Comparison of ENCODE assay signal across 8 cellular contexts in genomic region chr17:16214190-16215001, GRCh38. TPM values are rescaled to one million over a fixed set of nuclear protein-coding genes. Genes with fewer than 3 reads are reported as not detected.
DNase-seq lines count a peak whose midpoint lies in the region; ATAC-seq and TF ChIP-seq lines count a peak whose summit lies in the region.

No MANE protein-coding gene starts in this region.

- no peak for TF ChIP-seq RAD21 in Ishikawa (IDR thresholded peaks at IDR 0.05; ENCODE audit: low read depth)

- peaks cover 17 to 69% (median 59%) of the 10 kb centered on the region in 4 donors for H3K4me1 ChIP-seq in stomach

- DNase-seq in GM06990 (ENCODE audit: extremely low read depth, insufficient read length) = no peak
- DNase-seq in iris pigment epithelial cell (ENCODE audit: low read depth) = peak; percentile 42
- no peak for DNase-seq in stomach

- 2 to 6% (median 6%) methylated on average over 16 of the region's 16 CpGs for WGBS in adipose tissue, 3 donors
- 2 to 6% (median 3%) methylated on average over 16 of the region's 16 CpGs for WGBS in stomach, 5 donors

- H3K27me3 ChIP-seq in GM06990 (replicated peaks; ENCODE audit: control insufficient read depth, insufficient read depth, low read length) (no peaks in the 10 kb centered on the region), stomach (no peaks in the 10 kb centered on the region)

- TF ChIP-seq CTCF in GM06990 (IDR thresholded peaks at IDR 0.05; ENCODE audit: insufficient read depth, low read length, poor library complexity, severe bottlenecking) (no peak), stomach (IDR thresholded peaks at IDR 0.05) (no peak)

- no peaks in the 10 kb centered on the region for H3K9me3 ChIP-seq in stomach

- H3K27ac ChIP-seq in adipose tissue (ENCODE audit: low read depth, low read length) (peak overlapping the region; percentile 22), stomach (peak overlapping the region; percentile 95 to 98 (median 97))

- TF ChIP-seq POLR2A in stomach (IDR thresholded peaks at IDR 0.05) = no peak

- no peaks in the 10 kb centered on the region for H3K36me3 ChIP-seq in GM06990 (ENCODE audit: control insufficient read depth, insufficient read depth, low read length)
- peaks cover 0 to 6% (median 4%) of the 10 kb centered on the region in 4 donors for H3K36me3 ChIP-seq in stomach

- intact Hi-C loops in stomach (cut with DNase I; ENCODE audit: low total_unique reads) = no loop called here

- peak overlapping the region; percentile 88 for H3K4me3 ChIP-seq in GM06990 (replicated peaks; ENCODE audit: low read depth, low read length)
- peak overlapping the region; percentile 82 to 97 (median 94) for H3K4me3 ChIP-seq in stomach

- no peak for ATAC-seq in HG02623 (IDR thresholded peaks at IDR 0.05; ENCODE audit: unreplicated experiment)
- no peak for ATAC-seq in GM21576 (IDR thresholded peaks at IDR 0.05; ENCODE audit: unreplicated experiment)
- ATAC-seq in HG03439 (IDR thresholded peaks at IDR 0.05; ENCODE audit: unreplicated experiment) = no peak

- TF ChIP-seq EP300 in Ishikawa (IDR thresholded peaks at IDR 0.05; ENCODE audit: borderline replicate concordance) (no peak), stomach (IDR thresholded peaks at IDR 0.05) (no peak)

TF ChIP-seq in Ishikawa, 13 proteins besides CTCF, POLR2A, EP300 and RAD21:
- TF ChIP-seq NFIC (IDR thresholded peaks at IDR 0.05) (no peak), YY1 (IDR thresholded peaks at IDR 0.05; ENCODE audit: low read depth) (0 out of 2 replicates have a peak, but pooled peaks have one; percentile 29)
TF ChIP-seq in Ishikawa: peak in this region for 1.

RNA-seq across cellular contexts. Expression of gene NCOR1, which starts 0.9 kb away (rescaled TPM):
- polyA plus RNA-seq in adipose tissue (10 to 100 TPM; 21.1 to 35.0 (median 27.0) TPM), stomach (100 to 1,000 TPM in 1 of 3 donors, 10 to 100 TPM in 2; 28.7 to 357 (median 80.1) TPM)
- total RNA-seq in stomach = 100 to 1,000 TPM; 226 to 444 (median 280) TPM

RNA-seq across cellular contexts. Expression of gene PIGL, which starts 2.6 kb away (rescaled TPM):
- 10 to 100 TPM; 11.5 to 22.6 (median 18.7) TPM for polyA plus RNA-seq in adipose tissue
- 10 to 100 TPM; 32.4 to 72.3 (median 65.3) TPM for total RNA-seq in stomach
- polyA plus RNA-seq in stomach = 10 to 100 TPM in 2 of 3 donors, 1 to 10 TPM in 1; 5.8 to 17.1 (median 10.4) TPM
